ENCODE assay signal across 28 cellular contexts in the genomic region with DNA sequence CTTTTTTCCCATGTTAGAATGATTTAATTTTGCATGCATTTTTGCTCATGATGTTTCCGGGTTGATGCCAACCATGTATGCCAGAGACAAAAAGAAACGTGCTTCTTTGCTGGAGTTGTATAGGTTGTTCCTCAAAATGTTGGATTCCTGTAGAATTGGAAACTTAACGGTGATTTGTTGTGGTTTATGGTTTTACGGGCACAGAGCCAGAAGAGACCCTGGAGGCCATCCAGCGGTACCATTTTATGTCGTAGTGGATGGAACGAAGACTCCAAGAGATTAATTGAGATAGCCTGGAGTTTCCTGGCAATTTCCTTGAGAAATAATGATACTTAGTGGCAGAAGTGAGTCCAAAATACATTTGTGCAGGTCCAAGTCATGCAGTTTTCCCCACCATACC.
DNase-seq lines count a peak whose midpoint lies in the region.
"Had no signal": no experiment of that assay in that cellular context is flagged by ENCODE, and none has a peak within 500 bp of the region (broad histone marks: within the 10 kb centered on the region; RNA-seq: fewer than 3 reads in every experiment).

No MANE protein-coding gene starts in this region.

- H3K4me3 ChIP-seq in BLaER1 (no peak overlapping the region), SJCRH30 (no peak overlapping the region)
- H3K4me3 ChIP-seq: A549; BLaER1 treated with 17β-estradiol and CSF1 and Interleukin-3, amounts not matched to agents 10 nM and 100 nM had no signal

- H3K4me2 ChIP-seq in BLaER1: 0 out of 2 replicates have a peak overlapping the region, but pooled peaks have one; percentile 2
- H3K4me2 ChIP-seq: A549 had no signal

- no peaks in the 10 kb centered on the region for H3K36me3 ChIP-seq in BLaER1
- H3K36me3 ChIP-seq in SJCRH30: no peaks in the 10 kb centered on the region
- H3K36me3 ChIP-seq: BE2C; BLaER1 treated with 17β-estradiol and CSF1 and Interleukin-3, amounts not matched to agents 10 nM and 100 nM had no signal

- H3K9me3 ChIP-seq in BLaER1 (no peaks in the 10 kb centered on the region), SJCRH30 (replicated peaks) (peaks cover 3% of the 10 kb centered on the region; the same call in 1 of the 2 replicates)
- H3K9me3 ChIP-seq: A549; BE2C; BLaER1 treated with 17β-estradiol and CSF1 and Interleukin-3, amounts not matched to agents 10 nM and 100 nM; Caco-2 had no signal

- H3K9ac ChIP-seq in BLaER1: no peak overlapping the region
- H3K9ac ChIP-seq: BLaER1 treated with 17β-estradiol and CSF1 and Interleukin-3, amounts not matched to agents 10 nM and 100 nM had no signal

- no peaks in the 10 kb centered on the region for H4K20me1 ChIP-seq in BLaER1
- H4K20me1 ChIP-seq: BLaER1 treated with 17β-estradiol and CSF1 and Interleukin-3, amounts not matched to agents 10 nM and 100 nM had no signal

- H3K27ac ChIP-seq in BLaER1 (no peak overlapping the region), SJCRH30 (peak overlapping the region; percentile 73)
- H3K27ac ChIP-seq: 22Rv1; A549; BLaER1 treated with 17β-estradiol and CSF1 and Interleukin-3, amounts not matched to agents 10 nM and 100 nM; C4-2B had no signal

- H3K4me1 ChIP-seq in BLaER1 (peaks cover 10% of the 10 kb centered on the region; the same call in 1 of the 2 replicates), SJCRH30 (peaks cover 39% of the 10 kb centered on the region)
- H3K4me1 ChIP-seq: A549, BE2C, Caco-2 had no signal

- peak; percentile 73 to 90 for DNase-seq in SJCRH30
- DNase-seq in NCI-H345 treated with DMSO at 0.1 percent for 48 hours (lab: John Stamatoyannopoulos, UW; ENCODE audit: unreplicated experiment): no peak
- no peak for DNase-seq in kidney tubule cell (ENCODE audit: low spot score)
- DNase-seq: 8988T; ACHN; AML-193; BE2C; C1 segment of cervical spinal cord; Caco-2; Calu3; CD4-positive, alpha-beta memory T cell; CD4-positive, alpha-beta T cell; CD4-positive, CD25-positive, alpha-beta regulatory T cell; CD8-positive, alpha-beta memory T cell; CD8-positive, alpha-beta T cell; COR-L47; DMS 273 treated with DMSO at 0.1 percent for 48 hours; DMS153; DMS53; DMS79; DMS79 treated with DMSO at 0.1 percent for 48 hours; DND-41; EL had no signal

- H3K27me3 ChIP-seq in BLaER1: no peaks in the 10 kb centered on the region
- no peaks in the 10 kb centered on the region for H3K27me3 ChIP-seq in SJCRH30
- H3K27me3 ChIP-seq: BE2C; BLaER1 treated with 17β-estradiol and CSF1 and Interleukin-3, amounts not matched to agents 10 nM and 100 nM had no signal

Comparison
In these comparisons a context has a peak if more than half of its experiments do, and no peak if none do; other contexts are left out.
1. DNase-seq: peak in SJCRH30 (2 of 2); none in NCI-H345 treated with DMSO at 0.1 percent for 48 hours (single experiment) and kidney tubule cell (single experiment).